In genomic region chr20:38135641-38136420, GRCh38 we compare ENCODE assay signal across 1 cellular context.
TF ChIP-seq lines count a peak whose summit lies in the region.

No MANE protein-coding gene starts in this region.

TF ChIP-seq in IMR-90, 13 proteins besides CTCF, POLR2A, EP300 and RAD21 (continued from another document):
- no peak for TF ChIP-seq MAFK (IDR thresholded peaks at IDR 0.05; ENCODE audit: low read depth, low read length)
- no peak for TF ChIP-seq USF2 (IDR thresholded peaks at IDR 0.05; ENCODE audit: low read depth, low read length)
- TF ChIP-seq, protein P1, sequence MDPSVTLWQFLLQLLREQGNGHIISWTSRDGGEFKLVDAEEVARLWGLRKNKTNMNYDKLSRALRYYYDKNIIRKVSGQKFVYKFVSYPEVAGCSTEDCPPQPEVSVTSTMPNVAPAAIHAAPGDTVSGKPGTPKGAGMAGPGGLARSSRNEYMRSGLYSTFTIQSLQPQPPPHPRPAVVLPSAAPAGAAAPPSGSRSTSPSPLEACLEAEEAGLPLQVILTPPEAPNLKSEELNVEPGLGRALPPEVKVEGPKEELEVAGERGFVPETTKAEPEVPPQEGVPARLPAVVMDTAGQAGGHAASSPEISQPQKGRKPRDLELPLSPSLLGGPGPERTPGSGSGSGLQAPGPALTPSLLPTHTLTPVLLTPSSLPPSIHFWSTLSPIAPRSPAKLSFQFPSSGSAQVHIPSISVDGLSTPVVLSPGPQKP (IDR thresholded peaks at IDR 0.05; ENCODE audit: borderline replicate concordance, low read depth, low read length) = no peak
- TF ChIP-seq NFE2L2 (IDR thresholded peaks at IDR 0.05; ENCODE audit: low read depth, low read length) = no peak
- TF ChIP-seq RFX5 (IDR thresholded peaks at IDR 0.05; ENCODE audit: low read depth, low read length) = no peak
- TF ChIP-seq BHLHE40 (IDR thresholded peaks at IDR 0.05; ENCODE audit: low read depth, low read length) = no peak
- TF ChIP-seq SMC3 (IDR thresholded peaks at IDR 0.05; ENCODE audit: low read depth, low read length) = no peak
- TF ChIP-seq RCOR1 (IDR thresholded peaks at IDR 0.05; ENCODE audit: insufficient replicate concordance, low read length) = no peak
TF ChIP-seq in IMR-90: peak in this region for 0.
